ENCODE assay signal across 7 cellular contexts in genomic region chr6:109678661-109679505, GRCh38. TPM values are rescaled to one million over a fixed set of nuclear protein-coding genes. Genes with fewer than 3 reads are reported as not detected.
DNase-seq lines count a peak whose midpoint lies in the region; ATAC-seq and TF ChIP-seq lines count a peak whose summit lies in the region.
"Not testable (repeated sequence)": the region's sequence is repeated elsewhere in the genome, so short reads cannot be mapped to it uniquely, and the experiment has no call there.

No MANE protein-coding gene starts in this region.

- not testable (repeated sequence) for H3K79me1 ChIP-seq in H9 (ENCODE audit: insufficient read depth, low read depth, low read length, poor library complexity, severe bottlenecking)

- H3K27me3 Mint-ChIP-seq in H9 (ENCODE audit: low read depth); activated CD8-positive, alpha-beta T cell treated with anti-CD3 and anti-CD28 coated beads for 36 hours; dendritic cell treated with granulocyte-macrophage colony-stimulating factor and Interleukin-4, amounts not matched to agents 40 ng/mL and 50 ng/mL, for 4 days; progenitor cell of endocrine pancreas: not testable (repeated sequence)

- not testable (repeated sequence) for H2BK5ac ChIP-seq in H9 (ENCODE audit: insufficient read length, low read length)

- H3K9ac ChIP-seq in H9 (ENCODE audit: extremely low read depth, insufficient read length, low read length), result peak overlapping the region; percentile 2

- H3K4me3 Mint-ChIP-seq in H9, result peak overlapping the region; percentile 51 to 63; a peak in 4 of 5 replicates
- not testable (repeated sequence) for H3K4me3 Mint-ChIP-seq in activated CD8-positive, alpha-beta T cell treated with anti-CD3 and anti-CD28 coated beads for 36 hours; dendritic cell treated with granulocyte-macrophage colony-stimulating factor and Interleukin-4, amounts not matched to agents 40 ng/mL and 50 ng/mL, for 4 days
- peak overlapping the region; percentile 52 for H3K4me3 Mint-ChIP-seq in progenitor cell of endocrine pancreas (ENCODE audit: low read depth)

- not testable (repeated sequence) for H4K5ac ChIP-seq in H9 (ENCODE audit: insufficient read length, low read depth, low read length)

- H3K18ac ChIP-seq in H9 (ENCODE audit: insufficient read length, low read depth, low read length), result peak overlapping the region; percentile 94

- not testable (repeated sequence) for H3K23me2 ChIP-seq in H9 (ENCODE audit: insufficient read length, low read depth, low read length, poor library complexity, severe bottlenecking)

- H3K23ac ChIP-seq in H9 (ENCODE audit: insufficient read length, low read depth, low read length), result not testable (repeated sequence)

- DNase-seq in H9, result peak; percentile 67
- peak; percentile 19 for DNase-seq in NCI-H146 treated with DMSO at 0.1 percent for 48 hours (lab: John Stamatoyannopoulos, UW; ENCODE audit: unreplicated experiment)
- DNase-seq in NCI-H748 (lab: John Stamatoyannopoulos, UW; ENCODE audit: unreplicated experiment), result peak; percentile 74
- DNase-seq in activated CD8-positive, alpha-beta T cell treated with anti-CD3 and anti-CD28 coated beads for 36 hours, result peak; percentile 60
- DNase-seq in islet precursor cell, result peak; percentile 81
- not testable (repeated sequence) for DNase-seq in progenitor cell of endocrine pancreas (ENCODE audit: low spot score, unreplicated experiment)

- ATAC-seq in activated CD8-positive, alpha-beta T cell treated with anti-CD3 and anti-CD28 coated beads for 36 hours, result peak; percentile 86

- not testable (repeated sequence) for H3K27me3 ChIP-seq in H9 (ENCODE audit: insufficient read depth, low read length)

- peak overlapping the region; percentile 54 for H3K4me2 ChIP-seq in H9 (ENCODE audit: insufficient read depth, insufficient read length, low read length)

- not testable (repeated sequence) for H2BK20ac ChIP-seq in H9 (ENCODE audit: low read depth, low read length, poor library complexity, severe bottlenecking)

- not testable (repeated sequence) for H3K4me1 ChIP-seq in H9 (ENCODE audit: insufficient read depth, low read length)

- CTCF ChIA-PET in activated CD8-positive, alpha-beta T cell treated with anti-CD3 and anti-CD28 coated beads for 36 hours (lab: Charles Lee), result interaction anchor here (1.7 to 2.2 kb wide), 2 partner anchors 10 to 361 kb away, joined by 4 to 8 read pairs; no protein-coding TSS in a partner anchor

- not testable (repeated sequence) for H4K8ac ChIP-seq in H9 (replicated peaks; ENCODE audit: insufficient read length, low read depth, low read length)

- not testable (repeated sequence) for H2BK12ac ChIP-seq in H9 (ENCODE audit: insufficient read length, low read depth, low read length)

- no CpG with 5 or more reads among the region's 15 CpGs for WGBS in H9 (ENCODE audit: extremely low coverage, insufficient read length, low lambda C conversion rate)

- not testable (repeated sequence) for H4K20me1 ChIP-seq in H9 (ENCODE audit: control insufficient read depth, insufficient read depth, insufficient read length)

- H2AFZ ChIP-seq in H9 (ENCODE audit: low read length), result not testable (repeated sequence)

- peaks cover 12 to 37% (median 28%) of the 10 kb centered on the region in 3 experiments for H3K36me3 Mint-ChIP-seq in H9 (ENCODE audit: insufficient read depth in 1 of 3, low read depth in 3 of 3)
- H3K36me3 Mint-ChIP-seq in activated CD8-positive, alpha-beta T cell treated with anti-CD3 and anti-CD28 coated beads for 36 hours (ENCODE audit: low read depth); dendritic cell treated with granulocyte-macrophage colony-stimulating factor and Interleukin-4, amounts not matched to agents 40 ng/mL and 50 ng/mL, for 4 days (ENCODE audit: low read depth): not testable (repeated sequence)
- peaks cover 18% of the 10 kb centered on the region for H3K36me3 Mint-ChIP-seq in progenitor cell of endocrine pancreas (ENCODE audit: insufficient read depth)

- not testable (repeated sequence) for H4K91ac ChIP-seq in H9 (ENCODE audit: insufficient read length, low read depth, low read length)

- H3K4me1 Mint-ChIP-seq in H9, result peaks cover 13 to 19% of the 10 kb centered on the region in 2 experiments
- peaks cover 13% of the 10 kb centered on the region for H3K4me1 Mint-ChIP-seq in activated CD8-positive, alpha-beta T cell treated with anti-CD3 and anti-CD28 coated beads for 36 hours (ENCODE audit: low read depth)
- H3K4me1 Mint-ChIP-seq in dendritic cell treated with granulocyte-macrophage colony-stimulating factor and Interleukin-4, amounts not matched to agents 40 ng/mL and 50 ng/mL, for 4 days (ENCODE audit: low read depth), result peaks cover 18% of the 10 kb centered on the region
- H3K4me1 Mint-ChIP-seq in progenitor cell of endocrine pancreas (ENCODE audit: low read depth), result not testable (repeated sequence)

- not testable (repeated sequence) for H2BK15ac ChIP-seq in H9 (ENCODE audit: low read depth, low read length)

- H2AK5ac ChIP-seq in H9 (ENCODE audit: insufficient read length, low read length), result not testable (repeated sequence)

- H3K27ac Mint-ChIP-seq in H9, result peak overlapping the region; percentile 76 to 91 (median 84); a peak in 5 of 7 replicates
- not testable (repeated sequence) for H3K27ac Mint-ChIP-seq in activated CD8-positive, alpha-beta T cell treated with anti-CD3 and anti-CD28 coated beads for 36 hours
- peak overlapping the region; percentile 37 for H3K27ac Mint-ChIP-seq in dendritic cell treated with granulocyte-macrophage colony-stimulating factor and Interleukin-4, amounts not matched to agents 40 ng/mL and 50 ng/mL, for 4 days
- peak overlapping the region; percentile 89 for H3K27ac Mint-ChIP-seq in progenitor cell of endocrine pancreas

- H3K4ac ChIP-seq in H9 (ENCODE audit: low read depth, low read length), result not testable (repeated sequence)

- POLR2A ChIA-PET in activated CD8-positive, alpha-beta T cell treated with anti-CD3 and anti-CD28 coated beads for 36 hours (lab: Charles Lee), result not testable (repeated sequence)

- peaks cover 35 to 40% of the 10 kb centered on the region in 2 experiments for H3K9me3 Mint-ChIP-seq in H9
- not testable (repeated sequence) for H3K9me3 Mint-ChIP-seq in activated CD8-positive, alpha-beta T cell treated with anti-CD3 and anti-CD28 coated beads for 36 hours; dendritic cell treated with granulocyte-macrophage colony-stimulating factor and Interleukin-4, amounts not matched to agents 40 ng/mL and 50 ng/mL, for 4 days
- H3K9me3 Mint-ChIP-seq in progenitor cell of endocrine pancreas (ENCODE audit: low read depth), result peaks cover 26% of the 10 kb centered on the region

- H3K14ac ChIP-seq in H9 (ENCODE audit: insufficient read depth, low read length), result peak overlapping the region; percentile 82; the same call in 1 of the 2 replicates

- intact Hi-C loops in activated CD8-positive, alpha-beta T cell treated with anti-CD3 and anti-CD28 coated beads for 36 hours (cut with micrococcal nuclease); dendritic cell treated with granulocyte-macrophage colony-stimulating factor and Interleukin-4, amounts not matched to agents 40 ng/mL and 50 ng/mL, for 4 days (cut with micrococcal nuclease): not testable (repeated sequence)

- not testable (repeated sequence) for H3K79me2 ChIP-seq in H9 (ENCODE audit: insufficient read depth, low read length)

- not testable (repeated sequence) for H3K27ac ChIP-seq in H9 (ENCODE audit: insufficient read length, low read depth, low read length)

- not testable (repeated sequence) for H3T11ph ChIP-seq in H9 (ENCODE audit: low read length)

- H2BK120ac ChIP-seq in H9 (ENCODE audit: low read depth, low read length, poor library complexity, severe bottlenecking), result not testable (repeated sequence)

- TF ChIP-seq CTCF in H9 (conservative IDR thresholded peaks at IDR 0.05); activated CD8-positive, alpha-beta T cell treated with anti-CD3 and anti-CD28 coated beads for 36 hours (IDR thresholded peaks at IDR 0.05); progenitor cell of endocrine pancreas (IDR thresholded peaks at IDR 0.05; ENCODE audit: unreplicated experiment): not testable (repeated sequence)

- H3K9me3 ChIP-seq in H9 (ENCODE audit: control insufficient read depth, low read depth, low read length), result not testable (repeated sequence)

- H3K56ac ChIP-seq in H9 (ENCODE audit: insufficient read length, low read depth, low read length), result not testable (repeated sequence)

RNA-seq across cellular contexts. Expression of gene AK9, which starts 12.1 kb away (rescaled TPM):
- 2.3 and 3.0 TPM in 2 replicates for total RNA-seq in H9 (2021)
- 1 to 10 TPM; 3.0 to 3.5 TPM for total RNA-seq in activated CD8-positive, alpha-beta T cell treated with anti-CD3 and anti-CD28 coated beads for 36 hours
- 12.8 and 16.4 TPM in 2 replicates for total RNA-seq in progenitor cell of endocrine pancreas

RNA-seq across cellular contexts. Expression of gene FIG4, which starts 12.2 kb away (rescaled TPM):
- 23.1 and 23.5 TPM in 2 replicates for total RNA-seq in H9 (2021)
- 10 to 100 TPM; 13.1 to 14.3 TPM for total RNA-seq in activated CD8-positive, alpha-beta T cell treated with anti-CD3 and anti-CD28 coated beads for 36 hours
- 30.0 and 31.0 TPM in 2 replicates for total RNA-seq in progenitor cell of endocrine pancreas
